ENCODE assay signal across 25 cellular contexts in the genomic region with DNA sequence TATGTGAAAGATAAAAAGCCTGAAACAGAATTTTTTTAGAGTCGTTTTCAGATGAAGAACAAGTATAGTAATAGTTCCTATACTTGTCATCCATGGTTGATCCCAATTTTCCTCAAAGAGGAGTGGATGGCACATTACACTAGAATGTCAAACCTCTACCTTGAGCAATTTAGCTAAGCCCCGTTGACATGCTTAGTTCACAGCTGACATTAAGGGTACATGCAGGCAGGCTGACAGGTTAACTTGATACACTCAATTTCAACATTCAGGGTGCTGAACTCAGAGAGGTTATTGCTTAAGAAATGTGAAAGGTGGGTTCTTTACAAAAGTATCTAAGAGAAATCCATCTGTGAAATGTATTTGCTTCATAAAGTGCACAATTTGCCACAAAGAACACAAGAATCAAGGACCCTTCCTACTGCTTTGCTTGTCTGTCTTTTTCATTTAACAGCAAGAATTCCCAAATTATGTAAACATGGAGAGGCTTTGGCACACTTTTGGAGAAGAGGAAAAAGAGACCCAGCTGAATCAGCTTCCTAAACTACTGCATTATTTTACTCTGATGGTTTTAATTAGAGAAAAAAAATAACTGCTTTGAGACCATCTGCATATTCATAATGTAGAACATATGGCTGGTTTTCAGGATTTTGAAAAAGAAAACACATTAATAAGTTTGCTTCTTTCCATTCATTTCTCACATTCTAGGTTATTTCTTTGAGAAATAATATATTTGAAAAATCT.
"Had no signal": no experiment of that assay in that cellular context is flagged by ENCODE, and none has a peak within 500 bp of the region (broad histone marks: within the 10 kb centered on the region; RNA-seq: fewer than 3 reads in every experiment).

No MANE protein-coding gene starts in this region.

- H3K9me3 ChIP-seq: ascending aorta, body of pancreas, Peyer's patch, SJCRH30 had no signal

- H3K4me1 Mint-ChIP-seq: activated naive CD4-positive, alpha-beta T cell treated with anti-CD3 and anti-CD28 coated beads, Interleukin-2, amount 50 U/mL, for 24 hours had no signal

- H3K27ac Mint-ChIP-seq: activated CD8-positive, alpha-beta T cell treated with anti-CD3 and anti-CD28 coated beads, Interleukin-2, amount 10 ng/mL, durations not matched to agents 7 days and 5 days; activated naive CD4-positive, alpha-beta T cell treated with anti-CD3 and anti-CD28 coated beads, Interleukin-2, amount 50 U/mL, for 24 hours; T-helper 1 cell treated with Interleukin-12 subunit alpha and Interleukin-12 subunit beta and Interleukin-4 antibody, amounts not matched to agents 30 μg/mL and 1 μg/mL, for 36 hours had no signal

- DNase-seq: activated CD4-positive, alpha-beta T cell treated with anti-CD3 and anti-CD28 coated beads for 4 hours; activated CD8-positive, alpha-beta memory T cell treated with anti-CD3 and anti-CD28 coated beads, Interleukin-2, amount 50 U/mL, for 48 hours; activated CD8-positive, alpha-beta T cell treated with anti-CD3 and anti-CD28 coated beads, Interleukin-2, amount 10 ng/mL, durations not matched to agents 7 days and 5 days; activated T-cell treated with anti-CD3 and anti-CD28 coated beads, Interleukin-2, amount 50 U/mL, for 1 hour; amniotic stem cell; body of pancreas; central memory CD4-positive, alpha-beta T cell; Karpas-422; MM.1S; NCI-H1105; NCI-H1436 treated with DMSO at 0.1 percent for 48 hours; NCI-H2029; NCI-H2107; NCI-H524; NCI-H748 treated with DMSO at 0.1 percent for 48 hours; Peyer's patch; Right ventricle myocardium superior; SJCRH30 had no signal

- H3K4me3 Mint-ChIP-seq: activated CD8-positive, alpha-beta T cell treated with anti-CD3 and anti-CD28 coated beads, Interleukin-2, amount 10 ng/mL, durations not matched to agents 7 days and 5 days; activated naive CD4-positive, alpha-beta T cell treated with anti-CD3 and anti-CD28 coated beads, Interleukin-2, amount 50 U/mL, for 24 hours; T-helper 1 cell treated with Interleukin-12 subunit alpha and Interleukin-12 subunit beta and Interleukin-4 antibody, amounts not matched to agents 30 μg/mL and 1 μg/mL, for 36 hours had no signal

- H3K36me3 Mint-ChIP-seq: activated naive CD4-positive, alpha-beta T cell treated with anti-CD3 and anti-CD28 coated beads, Interleukin-2, amount 50 U/mL, for 24 hours had no signal

- H3K27ac ChIP-seq: ascending aorta, body of pancreas, Peyer's patch, RWPE1, SJCRH30 had no signal

- H3K27me3 Mint-ChIP-seq: activated naive CD4-positive, alpha-beta T cell treated with anti-CD3 and anti-CD28 coated beads, Interleukin-2, amount 50 U/mL, for 24 hours had no signal

- H3K4me1 ChIP-seq: body of pancreas, Peyer's patch, SJCRH30 had no signal

- H3K9me3 Mint-ChIP-seq: activated naive CD4-positive, alpha-beta T cell treated with anti-CD3 and anti-CD28 coated beads, Interleukin-2, amount 50 U/mL, for 24 hours; T-helper 1 cell treated with Interleukin-12 subunit alpha and Interleukin-12 subunit beta and Interleukin-4 antibody, amounts not matched to agents 30 μg/mL and 1 μg/mL, for 36 hours had no signal

- H3K27me3 ChIP-seq: ascending aorta, body of pancreas, Peyer's patch, SJCRH30 had no signal

- ATAC-seq: activated CD4-positive, CD25-positive, alpha-beta regulatory T cell treated with anti-CD3 and anti-CD28 coated beads, Interleukin-2, amount 50 U/mL, for 24 hours; activated CD8-positive, alpha-beta T cell treated with anti-CD3 and anti-CD28 coated beads, Interleukin-2, amount 10 ng/mL, durations not matched to agents 7 days and 5 days; body of pancreas; K562; SK-N-SH treated with all-trans-retinoic acid at 6 μM for 48 hours had no signal

- H3K36me3 ChIP-seq: ascending aorta, Peyer's patch, SJCRH30 had no signal

- H3K4me3 ChIP-seq: ascending aorta, body of pancreas, K562, Peyer's patch, SJCRH30 had no signal
